In the genomic region with DNA sequence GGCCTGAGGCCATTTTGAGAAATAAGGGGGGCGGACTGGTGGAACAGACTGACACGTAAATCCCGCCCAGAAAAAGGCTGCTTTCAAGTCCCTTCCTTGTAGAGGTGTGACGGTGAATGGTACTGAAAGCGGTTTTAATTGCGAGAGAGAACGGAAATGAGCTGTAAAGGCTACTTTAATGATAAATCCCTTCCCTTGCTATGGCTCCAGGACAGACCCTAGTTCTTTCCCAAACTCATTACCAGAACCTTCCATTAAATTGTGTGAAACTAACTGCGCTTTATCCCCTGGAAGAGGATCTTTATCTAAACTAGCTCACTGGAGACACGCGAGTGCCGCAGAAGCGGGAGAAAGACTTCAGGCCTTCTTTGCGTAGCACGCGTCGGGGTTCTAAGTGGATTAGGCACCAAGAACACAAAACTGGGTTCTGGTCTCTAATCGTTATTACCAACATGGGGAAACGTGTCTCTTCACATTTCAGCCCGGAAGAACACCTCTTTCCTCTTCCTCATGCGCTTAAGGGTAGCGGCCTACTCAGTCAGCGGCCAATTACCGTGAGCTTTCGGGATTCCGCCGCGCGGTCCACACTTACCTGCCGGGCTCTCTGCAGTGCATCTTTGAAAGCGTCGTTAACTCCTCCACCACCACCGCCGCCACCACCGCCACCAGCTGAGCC, we compare ENCODE assay signal across 1 cellular context.
TF ChIP-seq lines count a peak whose summit lies in the region.

No MANE protein-coding gene starts in this region.

TF ChIP-seq in K562, 482 proteins besides CTCF, POLR2A, EP300 and RAD21 (continued from another document and continues in another):
- TF ChIP-seq, protein P1, sequence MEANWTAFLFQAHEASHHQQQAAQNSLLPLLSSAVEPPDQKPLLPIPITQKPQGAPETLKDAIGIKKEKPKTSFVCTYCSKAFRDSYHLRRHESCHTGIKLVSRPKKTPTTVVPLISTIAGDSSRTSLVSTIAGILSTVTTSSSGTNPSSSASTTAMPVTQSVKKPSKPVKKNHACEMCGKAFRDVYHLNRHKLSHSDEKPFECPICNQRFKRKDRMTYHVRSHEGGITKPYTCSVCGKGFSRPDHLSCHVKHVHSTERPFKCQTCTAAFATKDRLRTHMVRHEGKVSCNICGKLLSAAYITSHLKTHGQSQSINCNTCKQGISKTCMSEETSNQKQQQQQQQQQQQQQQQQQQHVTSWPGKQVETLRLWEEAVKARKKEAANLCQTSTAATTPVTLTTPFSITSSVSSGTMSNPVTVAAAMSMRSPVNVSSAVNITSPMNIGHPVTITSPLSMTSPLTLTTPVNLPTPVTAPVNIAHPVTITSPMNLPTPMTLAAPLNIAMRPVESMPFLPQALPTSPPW (CRISPR knock-in tag; IDR thresholded peaks at IDR 0.05), result peak; percentile 93
- TF ChIP-seq NCOA2 (IDR thresholded peaks at IDR 0.05; ENCODE audit: partially characterized antibody in 2 of 2), result no peak
- TF ChIP-seq ZNF324 (CRISPR knock-in tag; IDR thresholded peaks at IDR 0.05), result no peak
- TF ChIP-seq ZNF431 (CRISPR knock-in tag; IDR thresholded peaks at IDR 0.05), result 0 out of 2 replicates have a peak, but pooled peaks have one; percentile 47
- no peak for TF ChIP-seq HDAC2 (IDR thresholded peaks at IDR 0.05)
- 0 out of 2 replicates have a peak, but pooled peaks have one; percentile 15 for TF ChIP-seq DMBX1 (CRISPR knock-in tag; IDR thresholded peaks at IDR 0.05; ENCODE audit: borderline replicate concordance)
- TF ChIP-seq, protein P2, sequence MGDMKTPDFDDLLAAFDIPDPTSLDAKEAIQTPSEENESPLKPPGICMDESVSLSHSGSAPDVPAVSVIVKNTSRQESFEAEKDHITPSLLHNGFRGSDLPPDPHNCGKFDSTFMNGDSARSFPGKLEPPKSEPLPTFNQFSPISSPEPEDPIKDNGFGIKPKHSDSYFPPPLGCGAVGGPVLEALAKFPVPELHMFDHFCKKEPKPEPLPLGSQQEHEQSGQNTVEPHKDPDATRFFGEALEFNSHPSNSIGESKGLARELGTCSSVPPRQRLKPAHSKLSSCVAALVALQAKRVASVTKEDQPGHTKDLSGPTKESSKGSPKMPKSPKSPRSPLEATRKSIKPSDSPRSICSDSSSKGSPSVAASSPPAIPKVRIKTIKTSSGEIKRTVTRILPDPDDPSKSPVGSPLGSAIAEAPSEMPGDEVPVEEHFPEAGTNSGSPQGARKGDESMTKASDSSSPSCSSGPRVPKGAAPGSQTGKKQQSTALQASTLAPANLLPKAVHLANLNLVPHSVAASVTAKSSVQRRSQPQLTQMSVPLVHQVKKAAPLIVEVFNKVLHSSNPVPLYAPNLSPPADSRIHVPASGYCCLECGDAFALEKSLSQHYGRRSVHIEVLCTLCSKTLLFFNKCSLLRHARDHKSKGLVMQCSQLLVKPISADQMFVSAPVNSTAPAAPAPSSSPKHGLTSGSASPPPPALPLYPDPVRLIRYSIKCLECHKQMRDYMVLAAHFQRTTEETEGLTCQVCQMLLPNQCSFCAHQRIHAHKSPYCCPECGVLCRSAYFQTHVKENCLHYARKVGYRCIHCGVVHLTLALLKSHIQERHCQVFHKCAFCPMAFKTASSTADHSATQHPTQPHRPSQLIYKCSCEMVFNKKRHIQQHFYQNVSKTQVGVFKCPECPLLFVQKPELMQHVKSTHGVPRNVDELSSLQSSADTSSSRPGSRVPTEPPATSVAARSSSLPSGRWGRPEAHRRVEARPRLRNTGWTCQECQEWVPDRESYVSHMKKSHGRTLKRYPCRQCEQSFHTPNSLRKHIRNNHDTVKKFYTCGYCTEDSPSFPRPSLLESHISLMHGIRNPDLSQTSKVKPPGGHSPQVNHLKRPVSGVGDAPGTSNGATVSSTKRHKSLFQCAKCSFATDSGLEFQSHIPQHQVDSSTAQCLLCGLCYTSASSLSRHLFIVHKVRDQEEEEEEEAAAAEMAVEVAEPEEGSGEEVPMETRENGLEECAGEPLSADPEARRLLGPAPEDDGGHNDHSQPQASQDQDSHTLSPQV (IDR thresholded peaks at IDR 0.05), result no peak
- TF ChIP-seq ZFPM2 (CRISPR knock-in tag; IDR thresholded peaks at IDR 0.05), result no peak
- no peak for TF ChIP-seq KLF6 (CRISPR knock-in tag; IDR thresholded peaks at IDR 0.05; ENCODE audit: borderline replicate concordance)
- TF ChIP-seq, protein P3, sequence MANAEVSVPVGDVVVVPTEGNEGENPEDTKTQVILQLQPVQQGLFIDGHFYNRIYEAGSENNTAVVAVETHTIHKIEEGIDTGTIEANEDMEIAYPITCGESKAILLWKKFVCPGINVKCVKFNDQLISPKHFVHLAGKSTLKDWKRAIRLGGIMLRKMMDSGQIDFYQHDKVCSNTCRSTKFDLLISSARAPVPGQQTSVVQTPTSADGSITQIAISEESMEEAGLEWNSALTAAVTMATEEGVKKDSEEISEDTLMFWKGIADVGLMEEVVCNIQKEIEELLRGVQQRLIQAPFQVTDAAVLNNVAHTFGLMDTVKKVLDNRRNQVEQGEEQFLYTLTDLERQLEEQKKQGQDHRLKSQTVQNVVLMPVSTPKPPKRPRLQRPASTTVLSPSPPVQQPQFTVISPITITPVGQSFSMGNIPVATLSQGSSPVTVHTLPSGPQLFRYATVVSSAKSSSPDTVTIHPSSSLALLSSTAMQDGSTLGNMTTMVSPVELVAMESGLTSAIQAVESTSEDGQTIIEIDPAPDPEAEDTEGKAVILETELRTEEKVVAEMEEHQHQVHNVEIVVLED (CRISPR knock-in tag; IDR thresholded peaks at IDR 0.05), result peak; percentile 6; the same call in 1 of the 2 replicates
- no peak for TF ChIP-seq ZNF785 (CRISPR knock-in tag; IDR thresholded peaks at IDR 0.05)
- peak; percentile 32 for TF ChIP-seq SAP30 (IDR thresholded peaks at IDR 0.05; ENCODE audit: borderline replicate concordance, insufficient read depth, low read depth, low read length, poor library complexity, severe bottlenecking)
- TF ChIP-seq FOS (IDR thresholded peaks at IDR 0.05; ENCODE audit: extremely low read depth, insufficient read length), result no peak
- peak; percentile 67; the same call in 1 of the 2 replicates for TF ChIP-seq POLR2AphosphoS5 (IDR thresholded peaks at IDR 0.05; ENCODE audit: control insufficient read depth, insufficient read depth, low read depth, low read length)
- TF ChIP-seq ZNF507 (tag; conservative IDR thresholded peaks at IDR 0.05), result no peak
- TF ChIP-seq PML (IDR thresholded peaks at IDR 0.05; ENCODE audit: low read length), result no peak
- TF ChIP-seq NR2C1 (IDR thresholded peaks at IDR 0.05), result no peak
- TF ChIP-seq NR2C1 (tag; IDR thresholded peaks at IDR 0.05), result no peak
- TF ChIP-seq YY1 (IDR thresholded peaks at IDR 0.05; ENCODE audit: borderline replicate concordance in 1 of 3, control insufficient read depth in 1 of 3, extremely low read depth in 1 of 3, insufficient read depth in 3 of 3, insufficient read length in 1 of 3, insufficient replicate concordance in 2 of 3, low read depth in 1 of 3, low read length in 2 of 3), result peak; percentile 64 to 94 (median 78)
- no peak for TF ChIP-seq POLR3A (IDR thresholded peaks at IDR 0.05; ENCODE audit: borderline replicate concordance, extremely low read depth, insufficient read depth, insufficient read length)
- no peak for TF ChIP-seq XRCC3 (IDR thresholded peaks at IDR 0.05)
- no peak for TF ChIP-seq ZNF696 (CRISPR knock-in tag; conservative IDR thresholded peaks at IDR 0.05)
- TF ChIP-seq PCBP2 (IDR thresholded peaks at IDR 0.05; ENCODE audit: low read depth, low read length, poor library complexity, severe bottlenecking), result no peak
- TF ChIP-seq ZNF644 (tag; IDR thresholded peaks at IDR 0.05; ENCODE audit: low read depth), result no peak
- no peak for TF ChIP-seq E2F3 (CRISPR knock-in tag; IDR thresholded peaks at IDR 0.05)
- TF ChIP-seq MEF2D (tag; conservative IDR thresholded peaks at IDR 0.05; ENCODE audit: low read depth), result no peak
- TF ChIP-seq ZFX (CRISPR knock-in tag; IDR thresholded peaks at IDR 0.05), result peak; percentile 96
- TF ChIP-seq HSF4 (CRISPR knock-in tag; IDR thresholded peaks at IDR 0.05; ENCODE audit: borderline replicate concordance), result no peak
- TF ChIP-seq BCOR (IDR thresholded peaks at IDR 0.05), result no peak
- TF ChIP-seq ZNF445 (CRISPR knock-in tag; IDR thresholded peaks at IDR 0.05; ENCODE audit: low read depth), result no peak
- TF ChIP-seq SMAD3 (CRISPR knock-in tag; conservative IDR thresholded peaks at IDR 0.05), result no peak
- TF ChIP-seq STAT5B (CRISPR knock-in tag; IDR thresholded peaks at IDR 0.05), result no peak
- TF ChIP-seq PCBP1 (IDR thresholded peaks at IDR 0.05; ENCODE audit: low read depth, low read length, poor library complexity, severe bottlenecking), result no peak
- peak; percentile 41; the same call in 1 of the 2 replicates for TF ChIP-seq ZC3H4 (CRISPR knock-in tag; IDR thresholded peaks at IDR 0.05; ENCODE audit: borderline replicate concordance)
- no peak for TF ChIP-seq FOXA1 (IDR thresholded peaks at IDR 0.05; ENCODE audit: borderline replicate concordance)
- TF ChIP-seq, protein P4, sequence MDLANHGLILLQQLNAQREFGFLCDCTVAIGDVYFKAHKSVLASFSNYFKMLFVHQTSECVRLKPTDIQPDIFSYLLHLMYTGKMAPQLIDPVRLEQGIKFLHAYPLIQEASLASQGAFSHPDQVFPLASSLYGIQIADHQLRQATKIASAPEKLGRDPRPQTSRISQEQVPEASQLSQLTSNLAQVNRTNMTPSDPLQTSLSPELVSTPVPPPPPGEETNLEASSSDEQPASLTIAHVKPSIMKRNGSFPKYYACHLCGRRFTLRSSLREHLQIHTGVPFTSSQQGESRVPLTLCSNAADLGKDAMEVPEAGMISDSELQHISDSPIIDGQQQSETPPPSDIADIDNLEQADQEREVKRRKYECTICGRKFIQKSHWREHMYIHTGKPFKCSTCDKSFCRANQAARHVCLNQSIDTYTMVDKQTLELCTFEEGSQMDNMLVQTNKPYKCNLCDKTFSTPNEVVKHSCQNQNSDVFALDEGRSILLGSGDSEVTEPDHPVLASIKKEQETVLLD (IDR thresholded peaks at IDR 0.05), result no peak
- TF ChIP-seq CBFA2T2 (conservative IDR thresholded peaks at IDR 0.05), result no peak
- TF ChIP-seq, protein P5, sequence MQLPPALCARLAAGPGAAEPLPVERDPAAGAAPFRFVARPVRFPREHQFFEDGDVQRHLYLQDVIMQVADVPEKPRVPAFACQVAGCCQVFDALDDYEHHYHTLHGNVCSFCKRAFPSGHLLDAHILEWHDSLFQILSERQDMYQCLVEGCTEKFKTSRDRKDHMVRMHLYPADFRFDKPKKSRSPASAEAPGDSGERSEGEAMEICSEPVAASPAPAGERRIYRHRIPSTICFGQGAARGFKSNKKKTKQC (CRISPR knock-in tag; IDR thresholded peaks at IDR 0.05), result peak; percentile 86; the same call in 1 of the 2 replicates
- TF ChIP-seq MAZ (CRISPR knock-in tag; conservative IDR thresholded peaks at IDR 0.05 in 1 of 2, IDR thresholded peaks at IDR 0.05 in 1 of 2), result no peak; a peak in 1 of 4 replicates
- TF ChIP-seq C11orf30 (IDR thresholded peaks at IDR 0.05; ENCODE audit: low read depth), result no peak
- TF ChIP-seq, protein P6, sequence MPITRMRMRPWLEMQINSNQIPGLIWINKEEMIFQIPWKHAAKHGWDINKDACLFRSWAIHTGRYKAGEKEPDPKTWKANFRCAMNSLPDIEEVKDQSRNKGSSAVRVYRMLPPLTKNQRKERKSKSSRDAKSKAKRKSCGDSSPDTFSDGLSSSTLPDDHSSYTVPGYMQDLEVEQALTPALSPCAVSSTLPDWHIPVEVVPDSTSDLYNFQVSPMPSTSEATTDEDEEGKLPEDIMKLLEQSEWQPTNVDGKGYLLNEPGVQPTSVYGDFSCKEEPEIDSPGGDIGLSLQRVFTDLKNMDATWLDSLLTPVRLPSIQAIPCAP (CRISPR knock-in tag; IDR thresholded peaks at IDR 0.05; ENCODE audit: borderline replicate concordance), result no peak
- TF ChIP-seq SMARCC2 (IDR thresholded peaks at IDR 0.05; ENCODE audit: low read depth), result no peak
- TF ChIP-seq, protein P7, sequence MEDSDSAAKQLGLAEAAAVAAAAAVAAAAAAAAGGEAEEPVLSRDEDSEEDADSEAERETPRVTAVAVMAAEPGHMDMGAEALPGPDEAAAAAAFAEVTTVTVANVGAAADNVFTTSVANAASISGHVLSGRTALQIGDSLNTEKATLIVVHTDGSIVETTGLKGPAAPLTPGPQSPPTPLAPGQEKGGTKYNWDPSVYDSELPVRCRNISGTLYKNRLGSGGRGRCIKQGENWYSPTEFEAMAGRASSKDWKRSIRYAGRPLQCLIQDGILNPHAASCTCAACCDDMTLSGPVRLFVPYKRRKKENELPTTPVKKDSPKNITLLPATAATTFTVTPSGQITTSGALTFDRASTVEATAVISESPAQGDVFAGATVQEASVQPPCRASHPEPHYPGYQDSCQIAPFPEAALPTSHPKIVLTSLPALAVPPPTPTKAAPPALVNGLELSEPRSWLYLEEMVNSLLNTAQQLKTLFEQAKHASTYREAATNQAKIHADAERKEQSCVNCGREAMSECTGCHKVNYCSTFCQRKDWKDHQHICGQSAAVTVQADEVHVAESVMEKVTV (CRISPR knock-in tag; IDR thresholded peaks at IDR 0.05), result no peak
- TF ChIP-seq TCF7L2 (IDR thresholded peaks at IDR 0.05; ENCODE audit: low read depth, low read length), result no peak
- no peak for TF ChIP-seq MCM5 (IDR thresholded peaks at IDR 0.05; ENCODE audit: low read depth)
- TF ChIP-seq GABPA (tag; conservative IDR thresholded peaks at IDR 0.05; ENCODE audit: low read depth), result peak; percentile 38
- TF ChIP-seq, protein P8, sequence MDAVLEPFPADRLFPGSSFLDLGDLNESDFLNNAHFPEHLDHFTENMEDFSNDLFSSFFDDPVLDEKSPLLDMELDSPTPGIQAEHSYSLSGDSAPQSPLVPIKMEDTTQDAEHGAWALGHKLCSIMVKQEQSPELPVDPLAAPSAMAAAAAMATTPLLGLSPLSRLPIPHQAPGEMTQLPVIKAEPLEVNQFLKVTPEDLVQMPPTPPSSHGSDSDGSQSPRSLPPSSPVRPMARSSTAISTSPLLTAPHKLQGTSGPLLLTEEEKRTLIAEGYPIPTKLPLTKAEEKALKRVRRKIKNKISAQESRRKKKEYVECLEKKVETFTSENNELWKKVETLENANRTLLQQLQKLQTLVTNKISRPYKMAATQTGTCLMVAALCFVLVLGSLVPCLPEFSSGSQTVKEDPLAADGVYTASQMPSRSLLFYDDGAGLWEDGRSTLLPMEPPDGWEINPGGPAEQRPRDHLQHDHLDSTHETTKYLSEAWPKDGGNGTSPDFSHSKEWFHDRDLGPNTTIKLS (IDR thresholded peaks at IDR 0.05; ENCODE audit: borderline replicate concordance, low read depth), result no peak
- TF ChIP-seq CTBP1 (IDR thresholded peaks at IDR 0.05; ENCODE audit: borderline replicate concordance), result no peak
- TF ChIP-seq LCOR (CRISPR knock-in tag; IDR thresholded peaks at IDR 0.05), result peak; percentile 2; the same call in 1 of the 2 replicates
- no peak for TF ChIP-seq SIRT6 (IDR thresholded peaks at IDR 0.05; ENCODE audit: low read depth, low read length)
- TF ChIP-seq, protein P9, sequence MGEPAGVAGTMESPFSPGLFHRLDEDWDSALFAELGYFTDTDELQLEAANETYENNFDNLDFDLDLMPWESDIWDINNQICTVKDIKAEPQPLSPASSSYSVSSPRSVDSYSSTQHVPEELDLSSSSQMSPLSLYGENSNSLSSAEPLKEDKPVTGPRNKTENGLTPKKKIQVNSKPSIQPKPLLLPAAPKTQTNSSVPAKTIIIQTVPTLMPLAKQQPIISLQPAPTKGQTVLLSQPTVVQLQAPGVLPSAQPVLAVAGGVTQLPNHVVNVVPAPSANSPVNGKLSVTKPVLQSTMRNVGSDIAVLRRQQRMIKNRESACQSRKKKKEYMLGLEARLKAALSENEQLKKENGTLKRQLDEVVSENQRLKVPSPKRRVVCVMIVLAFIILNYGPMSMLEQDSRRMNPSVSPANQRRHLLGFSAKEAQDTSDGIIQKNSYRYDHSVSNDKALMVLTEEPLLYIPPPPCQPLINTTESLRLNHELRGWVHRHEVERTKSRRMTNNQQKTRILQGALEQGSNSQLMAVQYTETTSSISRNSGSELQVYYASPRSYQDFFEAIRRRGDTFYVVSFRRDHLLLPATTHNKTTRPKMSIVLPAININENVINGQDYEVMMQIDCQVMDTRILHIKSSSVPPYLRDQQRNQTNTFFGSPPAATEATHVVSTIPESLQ (CRISPR knock-in tag; IDR thresholded peaks at IDR 0.05), result 0 out of 2 replicates have a peak, but pooled peaks have one; percentile 10
